ENCODE assay signal across 2 cellular contexts in genomic region chr3:170327868-170328546, GRCh38.
A peak's percentile ranks its signal among the peaks of the same experiment; 100 is the strongest.
TF ChIP-seq lines count a peak whose summit lies in the region.

No MANE protein-coding gene starts in this region.

TF ChIP-seq in WTC11, 78 proteins besides CTCF, POLR2A, EP300 and RAD21:
- TF ChIP-seq NFYB (CRISPR knock-in tag; conservative IDR thresholded peaks at IDR 0.05; ENCODE audit: low read depth), result peak; percentile 12; the same call in 1 of the 2 replicates

TF ChIP-seq in K562, 482 proteins besides CTCF, POLR2A, EP300 and RAD21:
- 0 out of 2 replicates have a peak, but pooled peaks have one; percentile 40 for TF ChIP-seq ZNF316 (IDR thresholded peaks at IDR 0.05)
- TF ChIP-seq NFYB (IDR thresholded peaks at IDR 0.05; ENCODE audit: extremely low read depth, insufficient read length), result peak; percentile 60
- TF ChIP-seq C11orf30 (IDR thresholded peaks at IDR 0.05; ENCODE audit: low read depth), result peak; percentile 8; the same call in 1 of the 2 replicates
TF ChIP-seq in K562: peak in this region for 3; not testable (repeated sequence) for 479.
